In the genomic region with DNA sequence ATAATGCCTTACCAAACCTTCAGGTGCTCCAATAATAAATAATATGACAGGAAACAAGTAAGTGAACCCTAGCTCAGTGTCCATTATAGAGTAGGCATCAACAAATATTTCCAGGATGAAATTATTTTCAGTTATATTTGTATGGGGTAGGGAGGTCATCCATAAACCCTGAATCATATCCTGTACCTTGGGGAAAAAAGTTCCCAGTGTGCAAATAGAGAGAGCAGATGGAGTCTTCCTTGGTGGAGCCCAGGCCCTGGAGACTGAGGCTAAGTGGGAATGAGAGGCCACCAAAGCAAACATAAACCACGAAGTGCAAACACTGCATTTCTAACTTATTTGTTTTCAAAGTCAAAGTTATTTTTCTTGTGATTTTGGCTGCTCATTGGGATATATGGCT, we compare ENCODE assay signal across 13 cellular contexts. TPM values are rescaled to one million over a fixed set of nuclear protein-coding genes. Genes with fewer than 3 reads are reported as not detected.
A peak's percentile ranks its signal among the peaks of the same experiment; 100 is the strongest.
DNase-seq lines count a peak whose midpoint lies in the region; ATAC-seq, FAIRE-seq and TF ChIP-seq lines count a peak whose summit lies in the region.
"Had no signal": no experiment of that assay in that cellular context is flagged by ENCODE, and none has a peak within 500 bp of the region (broad histone marks: within the 10 kb centered on the region; RNA-seq: fewer than 3 reads in every experiment).

No MANE protein-coding gene starts in this region.

- no peak for ATAC-seq in activated CD4-positive, alpha-beta T cell treated with anti-CD3 and anti-CD28 coated beads for 36 hours
- ATAC-seq in stimulated activated naive B cell treated with anti-CD40 and anti-IgM and Interleukin-4, amounts not matched to agents 10 μg/mL and 1 μg/mL and 100 μg/mL, for 72 hours (replicated peaks), result no peak
- no peak for ATAC-seq in left lobe of liver
- ATAC-seq in HG02885 (IDR thresholded peaks at IDR 0.05; ENCODE audit: poor library complexity, unreplicated experiment), result no peak
- ATAC-seq: right lobe of liver had no signal

- H3F3A ChIP-seq in SU-DHL-6 (ENCODE audit: insufficient read depth), result peaks cover 60% of the 10 kb centered on the region

- H3K4me3 Mint-ChIP-seq in activated CD4-positive, alpha-beta T cell treated with anti-CD3 and anti-CD28 coated beads for 36 hours, result peak overlapping the region; percentile 73
- no peak overlapping the region for H3K4me3 Mint-ChIP-seq in stimulated activated naive B cell treated with anti-CD40 and anti-IgM and Interleukin-4, amounts not matched to agents 10 μg/mL and 1 μg/mL and 100 μg/mL, for 72 hours

- H3K4me2 ChIP-seq in SU-DHL-6 (ENCODE audit: low read depth, low read length, poor library complexity, severe bottlenecking) (no peak overlapping the region), endothelial cell of umbilical vein (ENCODE audit: insufficient read depth, low read length) (peak overlapping the region; percentile 23)

- dilution Hi-C loops in endothelial cell of umbilical vein (cut with MboI; ENCODE audit: extremely low pct_ligation_motif_present, low sequenced_read_pairs), result no loop called here

- no peak for TF ChIP-seq CTCF in SU-DHL-6 (IDR thresholded peaks at IDR 0.05; ENCODE audit: insufficient read depth, low read length, poor library complexity, severe bottlenecking)
- TF ChIP-seq CTCF in endothelial cell of umbilical vein (IDR thresholded peaks at IDR 0.05; ENCODE audit: extremely low read depth in 1 of 2, insufficient read depth in 1 of 2, low read depth in 1 of 2, low read length in 2 of 2), result no peak
- TF ChIP-seq CTCF in testis (IDR thresholded peaks at IDR 0.05), result no peak

- H3K36me3 ChIP-seq in SU-DHL-6 (ENCODE audit: low read length) (peaks cover 65% of the 10 kb centered on the region), endothelial cell of umbilical vein (ENCODE audit: control insufficient read depth in 2 of 2, extremely low read depth in 1 of 2, insufficient read depth in 2 of 2, low read length in 2 of 2) (peaks cover 20 to 46% of the 10 kb centered on the region in 2 experiments), testis (ENCODE audit: low read depth, missing control alignments) (no peaks in the 10 kb centered on the region)

- H3K27ac ChIP-seq in SU-DHL-6 (ENCODE audit: low read depth, low read length) (peak overlapping the region; percentile 96; the same call in 1 of the 2 replicates), endothelial cell of umbilical vein (ENCODE audit: insufficient read depth, low read depth, low read length) (peak overlapping the region; percentile 33), testis (peak overlapping the region in 1 of 2 donors; percentile 82)
- H3K27ac ChIP-seq: right lobe of liver, RWPE1 had no signal

- H3K4me3 ChIP-seq in SU-DHL-6 (ENCODE audit: insufficient read depth, low read length, poor library complexity, severe bottlenecking) (no peak overlapping the region), endothelial cell of umbilical vein (replicated peaks in 1 of 3; ENCODE audit: insufficient read depth in 1 of 3, low read depth in 1 of 3, low read length in 3 of 3) (no peak overlapping the region), testis (no peak overlapping the region)
- H3K4me3 ChIP-seq: right lobe of liver had no signal

- H3K4me1 ChIP-seq in endothelial cell of umbilical vein (ENCODE audit: control insufficient read depth, extremely low read depth, insufficient read depth, low read length) (peaks cover 56% of the 10 kb centered on the region), testis (peaks cover 26% of the 10 kb centered on the region)
- H3K4me1 ChIP-seq: right lobe of liver had no signal

- H3K27me3 Mint-ChIP-seq in activated CD4-positive, alpha-beta T cell treated with anti-CD3 and anti-CD28 coated beads for 36 hours, result no peaks in the 10 kb centered on the region
- H3K27me3 Mint-ChIP-seq in stimulated activated naive B cell treated with anti-CD40 and anti-IgM and Interleukin-4, amounts not matched to agents 10 μg/mL and 1 μg/mL and 100 μg/mL, for 72 hours, result no peaks in the 10 kb centered on the region

- H3K4me1 Mint-ChIP-seq in activated CD4-positive, alpha-beta T cell treated with anti-CD3 and anti-CD28 coated beads for 36 hours, result peaks cover 70% of the 10 kb centered on the region
- H3K4me1 Mint-ChIP-seq in stimulated activated naive B cell treated with anti-CD40 and anti-IgM and Interleukin-4, amounts not matched to agents 10 μg/mL and 1 μg/mL and 100 μg/mL, for 72 hours, result peaks cover 42 to 67% of the 10 kb centered on the region in 2 donors

- TF ChIP-seq POLR2A in endothelial cell of umbilical vein (IDR thresholded peaks at IDR 0.05; ENCODE audit: low read depth, low read length) (peak; percentile 36), testis (IDR thresholded peaks at IDR 0.05) (no peak)

- intact Hi-C loops in activated CD4-positive, alpha-beta T cell treated with anti-CD3 and anti-CD28 coated beads for 36 hours (cut with DNase I, micrococcal nuclease), result loop anchor here in 1 of 2 experiments (1.0 kb wide), 1 partner anchor 8 kb away; no protein-coding TSS in a partner anchor
- intact Hi-C loops in endothelial cell of umbilical vein (cut with micrococcal nuclease), result no loop called here
- intact Hi-C loops in testis (cut with DNase I; ENCODE audit: low total_unique reads), result loop anchor here (10.0 kb wide), 1 partner anchor 52 kb away; no protein-coding TSS in a partner anchor

- BruUV-seq in endothelial cell of umbilical vein (replicated peaks; lab: Mats Ljungman, UMichigan), result no TSS peak

- 73 to 74% methylated on average over 1 of the region's 1 CpG for WGBS in testis, 2 donors

- no peaks in the 10 kb centered on the region for H3K27me3 ChIP-seq in SU-DHL-6 (ENCODE audit: low read length)
- no peaks in the 10 kb centered on the region for H3K27me3 ChIP-seq in endothelial cell of umbilical vein (ENCODE audit: control insufficient read depth in 2 of 2, insufficient read depth in 2 of 2, low read length in 2 of 2)
- H3K27me3 ChIP-seq in testis, result no peaks in the 10 kb centered on the region
- H3K27me3 ChIP-seq: right lobe of liver had no signal

- H4K20me1 ChIP-seq in SU-DHL-6 (ENCODE audit: low read depth, low read length), result no peaks in the 10 kb centered on the region
- H4K20me1 ChIP-seq in endothelial cell of umbilical vein (replicated peaks; ENCODE audit: control insufficient read depth, extremely low read depth, insufficient read depth, low read length), result no peaks in the 10 kb centered on the region

- H3K79me2 ChIP-seq in SU-DHL-6 (ENCODE audit: insufficient read depth, low read length), result peaks cover 31% of the 10 kb centered on the region
- H3K79me2 ChIP-seq in endothelial cell of umbilical vein (ENCODE audit: control insufficient read depth, insufficient read depth, low read length), result peaks cover 45% of the 10 kb centered on the region

- H3K9ac ChIP-seq in SU-DHL-6 (ENCODE audit: low read length), result no peak overlapping the region
- no peak overlapping the region for H3K9ac ChIP-seq in endothelial cell of umbilical vein (replicated peaks; ENCODE audit: extremely low read depth, insufficient read depth, low read length)

- no peaks in the 10 kb centered on the region for H3K9me1 ChIP-seq in endothelial cell of umbilical vein (replicated peaks; ENCODE audit: control insufficient read depth, extremely low read depth, insufficient read depth, low read length)

- no peak for DNase-seq in activated CD4-positive, alpha-beta T cell treated with anti-CD3 and anti-CD28 coated beads for 36 hours
- DNase-seq in activated CD4-positive, alpha-beta T cell treated with anti-CD3 and anti-CD28 coated beads for 4 hours, result no peak
- peak; percentile 63 for DNase-seq in endothelial cell of umbilical vein (ENCODE audit: low read depth, low spot score)
- no peak for DNase-seq in stimulated activated naive B cell treated with anti-CD40 and anti-IgM and Interleukin-4, amounts not matched to agents 10 μg/mL and 1 μg/mL and 100 μg/mL, for 72 hours
- no peak for DNase-seq in left lobe of liver (ENCODE audit: low spot score)
- no peak for DNase-seq in testis
- DNase-seq: DMS 273 treated with DMSO at 0.1 percent for 48 hours, NCI-H510A, right lobe of liver had no signal

- no peaks in the 10 kb centered on the region for H3K9me2 ChIP-seq in SU-DHL-6 (replicated peaks; ENCODE audit: insufficient read depth, low read length)

- CTCF ChIA-PET in activated CD4-positive, alpha-beta T cell treated with anti-CD3 and anti-CD28 coated beads for 36 hours (lab: Charles Lee), result interaction anchor here (0.7 to 5.4 kb wide), 3 partner anchors 10 to 331 kb away, joined by 3 to 27 read pairs (median 5); no protein-coding TSS in a partner anchor
- CTCF ChIA-PET in endothelial cell of umbilical vein (lab: Charles Lee), result interaction anchor here (2.1 kb wide), 1 partner anchor 15 kb away, joined by 6 read pairs; a partner anchor contains a TSS

- H3K36me3 Mint-ChIP-seq in activated CD4-positive, alpha-beta T cell treated with anti-CD3 and anti-CD28 coated beads for 36 hours (ENCODE audit: low read depth), result peaks cover 82% of the 10 kb centered on the region
- peaks cover 62 to 80% of the 10 kb centered on the region in 2 donors for H3K36me3 Mint-ChIP-seq in stimulated activated naive B cell treated with anti-CD40 and anti-IgM and Interleukin-4, amounts not matched to agents 10 μg/mL and 1 μg/mL and 100 μg/mL, for 72 hours

- H3K9me3 Mint-ChIP-seq in activated CD4-positive, alpha-beta T cell treated with anti-CD3 and anti-CD28 coated beads for 36 hours (ENCODE audit: low read depth), result no peaks in the 10 kb centered on the region
- no peaks in the 10 kb centered on the region for H3K9me3 Mint-ChIP-seq in stimulated activated naive B cell treated with anti-CD40 and anti-IgM and Interleukin-4, amounts not matched to agents 10 μg/mL and 1 μg/mL and 100 μg/mL, for 72 hours

- POLR2A ChIA-PET in activated CD4-positive, alpha-beta T cell treated with anti-CD3 and anti-CD28 coated beads for 36 hours (lab: Charles Lee), result interaction anchor here (0.6 kb wide), 1 partner anchor 44 kb away, joined by 4 read pairs; no protein-coding TSS in a partner anchor
- POLR2A ChIA-PET in endothelial cell of umbilical vein (lab: Charles Lee), result no interaction called here

- FAIRE-seq in endothelial cell of umbilical vein (lab: Jason Lieb, UNC), result peak; percentile 72
- FAIRE-seq: A204.1 had no signal

- no peaks in the 10 kb centered on the region for H3K9me3 ChIP-seq in SU-DHL-6 (ENCODE audit: insufficient read depth, low read length)
- H3K9me3 ChIP-seq in endothelial cell of umbilical vein (replicated peaks; ENCODE audit: control insufficient read depth, insufficient read depth, low read length), result no peaks in the 10 kb centered on the region
- no peaks in the 10 kb centered on the region for H3K9me3 ChIP-seq in testis
- H3K9me3 ChIP-seq: right lobe of liver had no signal

- H2AFZ ChIP-seq in SU-DHL-6 (ENCODE audit: low read depth, low read length, severe bottlenecking) (no peak overlapping the region), endothelial cell of umbilical vein (ENCODE audit: low read depth, low read length) (no peak overlapping the region)

- peak overlapping the region; percentile 96 for H3K27ac Mint-ChIP-seq in activated CD4-positive, alpha-beta T cell treated with anti-CD3 and anti-CD28 coated beads for 36 hours
- peak overlapping the region; percentile 92 for H3K27ac Mint-ChIP-seq in stimulated activated naive B cell treated with anti-CD40 and anti-IgM and Interleukin-4, amounts not matched to agents 10 μg/mL and 1 μg/mL and 100 μg/mL, for 72 hours

RNA-seq across cellular contexts. Expression of a gene that starts 8.5 kb away (rescaled TPM):
- total RNA-seq in activated CD4-positive, alpha-beta T cell treated with anti-CD3 and anti-CD28 coated beads for 36 hours, result 1 to 10 TPM; 1.7 to 2.0 TPM
- 0.88 and 1.4 TPM in 2 replicates for total RNA-seq in endothelial cell of umbilical vein
- polyA plus RNA-seq in endothelial cell of umbilical vein, result 0.67 and 0.70 TPM in 2 replicates
- 0.75 and 0.98 TPM in 2 replicates for polyA plus RNA-seq in endothelial cell of umbilical vein (2011; cell fraction: cytosol; rRNA removed)
- 2.5 and 3.4 TPM in 2 replicates for polyA plus RNA-seq in endothelial cell of umbilical vein (2011; cell fraction: nucleus; rRNA removed)
- 0.62 and 0.68 TPM in 2 replicates for polyA plus RNA-seq in endothelial cell of umbilical vein (2012)
- 1.9 and 2.9 TPM in 2 replicates for polyA minus RNA-seq in endothelial cell of umbilical vein
- polyA minus RNA-seq in endothelial cell of umbilical vein (2011; cell fraction: cytosol; rRNA and poly(A)+ RNA removed), result not detected
- 6.1 and 8.8 TPM in 2 replicates for polyA minus RNA-seq in endothelial cell of umbilical vein (2011; cell fraction: nucleus; rRNA and poly(A)+ RNA removed)
- 0.30 TPM for total RNA-seq in left lobe of liver
- total RNA-seq in testis, result under 1 TPM; 0.12 to 0.39 TPM
- polyA plus RNA-seq in testis (ENCODE audit: insufficient read depth, low read depth, low replicate concordance), result 0.34 TPM

RNA-seq across cellular contexts. Expression of a gene that starts 14.5 kb away (rescaled TPM):
- 100 to 1,000 TPM; 596 to 912 TPM for total RNA-seq in activated CD4-positive, alpha-beta T cell treated with anti-CD3 and anti-CD28 coated beads for 36 hours
- 483 and 550 TPM in 2 replicates for total RNA-seq in endothelial cell of umbilical vein
- polyA plus RNA-seq in endothelial cell of umbilical vein, result 1,200 and 1,245 TPM in 2 replicates
- 1,171 and 1,649 TPM in 2 replicates for polyA plus RNA-seq in endothelial cell of umbilical vein (2011; cell fraction: cytosol; rRNA removed)
- 559 and 560 TPM in 2 replicates for polyA plus RNA-seq in endothelial cell of umbilical vein (2011; cell fraction: nucleus; rRNA removed)
- polyA plus RNA-seq in endothelial cell of umbilical vein (2012), result 796 and 1,005 TPM in 2 replicates
- polyA minus RNA-seq in endothelial cell of umbilical vein, result 805 and 875 TPM in 2 replicates
- polyA minus RNA-seq in endothelial cell of umbilical vein (2011; cell fraction: cytosol; rRNA and poly(A)+ RNA removed), result not detected
- polyA minus RNA-seq in endothelial cell of umbilical vein (2011; cell fraction: nucleus; rRNA and poly(A)+ RNA removed), result 185 and 242 TPM in 2 replicates
- 22.3 TPM for total RNA-seq in left lobe of liver
- 10 to 100 TPM; 20.2 to 28.4 TPM for total RNA-seq in testis
- 66.3 TPM for polyA plus RNA-seq in testis (ENCODE audit: insufficient read depth, low read depth, low replicate concordance)

RNA-seq across cellular contexts. Expression of a gene that starts 26.0 kb away (rescaled TPM):
- under 1 TPM in 1 of 2 experiments, not detected in 1; 0.25 TPM for total RNA-seq in activated CD4-positive, alpha-beta T cell treated with anti-CD3 and anti-CD28 coated beads for 36 hours
- total RNA-seq in endothelial cell of umbilical vein (not detected in 2 replicates), left lobe of liver (not detected), testis (not detected)
- polyA plus RNA-seq in endothelial cell of umbilical vein (not detected in 2 replicates), testis (ENCODE audit: insufficient read depth, low read depth, low replicate concordance) (not detected)
- not detected in 2 replicates for polyA plus RNA-seq in endothelial cell of umbilical vein (2011; cell fraction: cytosol; rRNA removed)
- not detected in 2 replicates for polyA plus RNA-seq in endothelial cell of umbilical vein (2011; cell fraction: nucleus; rRNA removed)
- not detected in 2 replicates for polyA plus RNA-seq in endothelial cell of umbilical vein (2012)
- polyA minus RNA-seq in endothelial cell of umbilical vein, result not detected in 2 replicates
- not detected for polyA minus RNA-seq in endothelial cell of umbilical vein (2011; cell fraction: cytosol; rRNA and poly(A)+ RNA removed)
- not detected in 2 replicates for polyA minus RNA-seq in endothelial cell of umbilical vein (2011; cell fraction: nucleus; rRNA and poly(A)+ RNA removed)
- total RNA-seq: right lobe of liver had no signal

Comparison
In these comparisons a context has a peak if more than half of its experiments do, and no peak if none do; other contexts are left out.
1. RNA of a gene that starts 14.5 kb away (total RNA-seq): 596 to 912 TPM in activated CD4-positive, alpha-beta T cell treated with anti-CD3 and anti-CD28 coated beads for 36 hours and 483 to 550 TPM in endothelial cell of umbilical vein; 20.2 to 28.4 TPM in testis and 22.3 TPM in left lobe of liver (single experiment); every median in the first group is over 10 times any median in the second.